In genomic region chr7:36038063-36038721, GRCh38 we compare ENCODE assay signal across 20 cellular contexts.
DNase-seq lines count a peak whose midpoint lies in the region; ATAC-seq, FAIRE-seq and TF ChIP-seq lines count a peak whose summit lies in the region.
"Had no signal": no experiment of that assay in that cellular context is flagged by ENCODE, and none has a peak within 500 bp of the region (broad histone marks: within the 10 kb centered on the region; RNA-seq: fewer than 3 reads in every experiment).

No MANE protein-coding gene starts in this region.

- TF ChIP-seq RAD21 in A549 (conservative IDR thresholded peaks at IDR 0.05 in 1 of 2, IDR thresholded peaks at IDR 0.05 in 1 of 2): no peak

- DNase-seq in A549 (ENCODE audit: low read depth in 1 of 2, low spot score in 1 of 2): no peak
- DNase-seq in PC-9: no peak
- no peak for DNase-seq in lower lobe of right lung
- no peak for DNase-seq in spleen
- DNase-seq in SK-N-DZ (ENCODE audit: low spot score): no peak
- DNase-seq in activated CD4-positive, alpha-beta T cell treated with anti-CD3 and anti-CD28 coated beads, Interleukin-2, amount 50 U/mL, for 48 hours: no peak
- DNase-seq in NCI-H226: no peak
- DNase-seq: activated CD4-positive, alpha-beta T cell treated with anti-CD3 and anti-CD28 coated beads for 4 hours; activated gamma-delta T cell treated with Interleukin-2 at 50 U/mL for 16 hours; activated T-cell treated with anti-CD3 and anti-CD28 coated beads, Interleukin-2, amount 50 U/mL, for 4 hours; NCI-H1092; NCI-H187 treated with DMSO at 0.1 percent for 48 hours; NCI-H526; stimulated activated CD4-positive, alpha-beta T cell treated with anti-CD3 and anti-CD28 coated beads, Interleukin-15, amount 100 ng/mL, for 24 hours; stimulated activated naive B cell treated with anti-CD40 and anti-IgM and Interleukin-4, amounts not matched to agents 10 μg/mL and 1 μg/mL and 100 μg/mL, for 72 hours had no signal

- intact Hi-C loops in PC-9 (cut with micrococcal nuclease; ENCODE audit: unreplicated experiment) (loop anchor here (5.0 kb wide), 1 partner anchor 169 kb away; no protein-coding TSS in a partner anchor), lower lobe of right lung (cut with DNase I) (no loop called here), spleen (cut with DNase I; ENCODE audit: low total_unique reads) (no loop called here)

- H4K20me1 ChIP-seq in PC-9 (ENCODE audit: insufficient read depth): no peaks in the 10 kb centered on the region
- H4K20me1 ChIP-seq: BLaER1 treated with 17β-estradiol and CSF1 and Interleukin-3, amounts not matched to agents 10 nM and 100 nM had no signal

- no TSS peak for BruUV-seq in PC-9 (replicated peaks; lab: Mats Ljungman, UMichigan)

- H3K27me3 ChIP-seq in PC-9 (ENCODE audit: insufficient read depth, low read depth): no peaks in the 10 kb centered on the region
- H3K27me3 ChIP-seq in lower lobe of right lung (ENCODE audit: low read depth): no peaks in the 10 kb centered on the region
- H3K27me3 ChIP-seq in spleen (replicated peaks in 1 of 7): no peaks in the 10 kb centered on the region
- H3K27me3 ChIP-seq: BLaER1 treated with 17β-estradiol and CSF1 and Interleukin-3, amounts not matched to agents 10 nM and 100 nM; neural progenitor cell had no signal

- H3K4me1 ChIP-seq in A549 (peaks cover 48% of the 10 kb centered on the region), PC-9 (replicated peaks; ENCODE audit: insufficient read depth) (peaks cover 65% of the 10 kb centered on the region), lower lobe of right lung (peaks cover 54% of the 10 kb centered on the region), spleen (peaks cover 9 to 40% (median 21%) of the 10 kb centered on the region in 6 donors)

- CTCF ChIA-PET in A549 (lab: Yijun Ruan, JAX): interaction anchor here (0.9 to 2.1 kb wide), 2 partner anchors 11 to 28 kb away, joined by 3 to 9 read pairs; no protein-coding TSS in a partner anchor
- CTCF ChIA-PET in PC-9 (lab: Charles Lee): interaction anchor here (0.8 to 1.0 kb wide), 2 partner anchors 17 to 252 kb away, joined by 4 read pairs; no protein-coding TSS in a partner anchor

- H3K36me3 ChIP-seq in PC-9 (ENCODE audit: low read depth): no peaks in the 10 kb centered on the region
- H3K36me3 ChIP-seq in lower lobe of right lung: no peaks in the 10 kb centered on the region
- no peaks in the 10 kb centered on the region for H3K36me3 ChIP-seq in spleen
- H3K36me3 ChIP-seq: BLaER1 treated with 17β-estradiol and CSF1 and Interleukin-3, amounts not matched to agents 10 nM and 100 nM; HAP-1; neural progenitor cell had no signal

- H3K4me2 ChIP-seq in A549: peak overlapping the region; percentile 56
- H3K4me2 ChIP-seq in PC-9: peak overlapping the region; percentile 39
- H3K4me2 ChIP-seq: BLaER1 treated with 17β-estradiol and CSF1 and Interleukin-3, amounts not matched to agents 10 nM and 100 nM; neural progenitor cell had no signal

- TF ChIP-seq EP300 in A549 (IDR thresholded peaks at IDR 0.05): no peak

- H3F3A ChIP-seq in PC-9 (ENCODE audit: insufficient read depth, low read depth): peaks cover 30% of the 10 kb centered on the region

- no peaks in the 10 kb centered on the region for H3K79me2 ChIP-seq in PC-9 (ENCODE audit: low read depth)

- POLR2A ChIA-PET in A549 (lab: Yijun Ruan, JAX): interaction anchor here (0.9 to 1.7 kb wide), 2 partner anchors 90 to 243 kb away, joined by 3 to 5 read pairs; no protein-coding TSS in a partner anchor
- POLR2A ChIA-PET in PC-9 (lab: Charles Lee; ENCODE audit: unreplicated experiment): interaction anchor here (0.6 kb wide), 1 partner anchor 77 kb away, joined by 3 read pairs; no protein-coding TSS in a partner anchor

- no peak for TF ChIP-seq CTCF in A549 (IDR thresholded peaks at IDR 0.05)
- no peak for TF ChIP-seq CTCF in PC-9 (conservative IDR thresholded peaks at IDR 0.05)
- no peak for TF ChIP-seq CTCF in lower lobe of right lung (IDR thresholded peaks at IDR 0.05)
- TF ChIP-seq CTCF in spleen (IDR thresholded peaks at IDR 0.05 in 8 of 11, conservative IDR thresholded peaks at IDR 0.05 in 3 of 11): no peak

- H3K4me3 ChIP-seq in A549 (no peak overlapping the region), PC-9 (no peak overlapping the region), lower lobe of right lung (no peak overlapping the region), spleen (no peak overlapping the region)
- H3K4me3 ChIP-seq: BLaER1 treated with 17β-estradiol and CSF1 and Interleukin-3, amounts not matched to agents 10 nM and 100 nM; HAP-1; neural progenitor cell had no signal

- no peaks in the 10 kb centered on the region for H3K9me2 ChIP-seq in PC-9 (ENCODE audit: insufficient read depth)

- no peak for TF ChIP-seq POLR2A in A549 (IDR thresholded peaks at IDR 0.05; ENCODE audit: low read length)
- TF ChIP-seq POLR2A in spleen (IDR thresholded peaks at IDR 0.05): no peak

- H2AFZ ChIP-seq in PC-9: no peak overlapping the region
- H2AFZ ChIP-seq: neural progenitor cell had no signal

- WGBS in A549 (ENCODE audit: missing lambda C conversion rate): 80% methylated on average over 7 of the region's 7 CpGs
- WGBS in spleen, 5 donors: 85 to 94% (median 89%) methylated on average over 7 of the region's 7 CpGs

- no peaks in the 10 kb centered on the region for H3K9me3 ChIP-seq in A549
- no peaks in the 10 kb centered on the region for H3K9me3 ChIP-seq in PC-9 (ENCODE audit: insufficient read depth, low read depth)
- no peaks in the 10 kb centered on the region for H3K9me3 ChIP-seq in lower lobe of right lung
- H3K9me3 ChIP-seq in spleen: no peaks in the 10 kb centered on the region
- H3K9me3 ChIP-seq: BLaER1 treated with 17β-estradiol and CSF1 and Interleukin-3, amounts not matched to agents 10 nM and 100 nM; HAP-1 had no signal

- ATAC-seq in A549: no peak
- no peak for ATAC-seq in lower lobe of right lung
- ATAC-seq: activated T-cell treated with anti-CD3 and anti-CD28 coated beads, Interleukin-2, amount 50 U/mL, for 4 hours; stimulated activated naive B cell treated with anti-CD40 and anti-IgM and Interleukin-4, amounts not matched to agents 10 μg/mL and 1 μg/mL and 100 μg/mL, for 72 hours had no signal

- peak overlapping the region; percentile 54 to 68 for H3K27ac ChIP-seq in A549
- peak overlapping the region; percentile 30 for H3K27ac ChIP-seq in PC-9
- H3K27ac ChIP-seq in lower lobe of right lung: peak overlapping the region; percentile 87
- peak overlapping the region in 6 of 8 donors; percentile 56 to 81 (median 74) for H3K27ac ChIP-seq in spleen
- H3K27ac ChIP-seq: BLaER1 treated with 17β-estradiol and CSF1 and Interleukin-3, amounts not matched to agents 10 nM and 100 nM; neural progenitor cell had no signal

- FAIRE-seq in A549 (lab: Jason Lieb, UNC): no peak
- FAIRE-seq: GM19239, RCC 7860 had no signal

TF ChIP-seq in A549, 52 proteins besides CTCF, POLR2A, EP300 and RAD21:
- TF ChIP-seq CEBPB (IDR thresholded peaks at IDR 0.05) (peak in 1 of 2 experiments; percentile 41; a peak in 1 of 4 replicates), HOXB5 (CRISPR knock-in tag; IDR thresholded peaks at IDR 0.05) (no peak), MAFK (IDR thresholded peaks at IDR 0.05; ENCODE audit: partially characterized antibody) (peak; percentile 77), FOXS1 (CRISPR knock-in tag; IDR thresholded peaks at IDR 0.05) (no peak)

Comparison
In these comparisons a context has a peak if more than half of its experiments do, and no peak if none do; other contexts are left out.
1. H3K27ac ChIP-seq: peak in every context shown above with its lines; median percentile 87 in lower lobe of right lung; 74 in spleen; 61 in A549; 30 in PC-9.